ENCODE assay signal across 15 cellular contexts in the genomic region with DNA sequence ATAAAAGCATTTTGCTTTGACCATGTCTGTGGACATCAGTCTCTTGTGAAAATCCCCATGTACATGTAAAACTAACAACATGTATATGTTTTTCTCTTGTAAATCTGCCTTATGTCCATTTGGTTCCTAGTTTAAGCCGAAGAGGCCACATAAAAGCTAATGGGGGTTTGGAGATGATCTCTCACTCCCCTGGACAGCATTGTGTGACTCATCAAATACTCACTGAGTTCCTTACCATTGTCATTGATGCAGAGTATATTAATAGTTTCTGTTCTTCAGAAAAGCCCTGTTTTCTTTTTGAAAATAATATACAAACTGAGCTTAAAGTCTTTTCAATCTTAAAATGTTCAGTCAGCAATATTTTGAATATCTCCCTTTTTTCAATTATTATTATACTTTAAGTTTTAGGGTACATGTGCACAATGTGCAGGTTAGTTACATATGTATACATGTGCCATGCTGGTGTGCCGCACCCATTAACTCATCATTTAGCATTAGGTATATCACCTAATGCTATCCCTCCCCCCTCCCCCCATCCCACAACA.
DNase-seq lines count a peak whose midpoint lies in the region; TF ChIP-seq lines count a peak whose summit lies in the region.
"Had no signal": no experiment of that assay in that cellular context is flagged by ENCODE, and none has a peak within 500 bp of the region (broad histone marks: within the 10 kb centered on the region; RNA-seq: fewer than 3 reads in every experiment).

No MANE protein-coding gene starts in this region.

- POLR2A ChIA-PET in SK-N-SH (lab: Yijun Ruan, JAX): no interaction called here

- H3K27me3 ChIP-seq in SK-N-SH (ENCODE audit: insufficient read depth): no peaks in the 10 kb centered on the region
- H3K27me3 ChIP-seq in fibroblast of lung (ENCODE audit: control insufficient read depth, insufficient read depth, low read length): no peaks in the 10 kb centered on the region

- CTCF ChIA-PET in SK-N-SH (lab: Yijun Ruan, JAX): interaction anchor here (0.7 kb wide), 1 partner anchor 9 kb away, joined by 3 read pairs; no protein-coding TSS in a partner anchor

- H4K20me1 ChIP-seq in SK-N-SH (ENCODE audit: insufficient read depth): no peaks in the 10 kb centered on the region
- no peaks in the 10 kb centered on the region for H4K20me1 ChIP-seq in fibroblast of lung (ENCODE audit: control insufficient read depth, extremely low read depth, insufficient read depth, low read length)

- 52% methylated on average over 2 of the region's 2 CpGs for WGBS in SK-N-SH (ENCODE audit: low lambda C conversion rate)

- H3K4me2 ChIP-seq in SK-N-SH: no peak overlapping the region
- H3K4me2 ChIP-seq in fibroblast of lung (ENCODE audit: extremely low read depth, insufficient read depth, low read length): no peak overlapping the region

- TF ChIP-seq EP300 in SK-N-SH (IDR thresholded peaks at IDR 0.05; ENCODE audit: borderline replicate concordance in 1 of 2, low read depth in 1 of 2, low read length in 1 of 2): no peak

- H3F3A ChIP-seq in SK-N-SH (replicated peaks; ENCODE audit: insufficient read depth): no peaks in the 10 kb centered on the region

- no peak for TF ChIP-seq RAD21 in SK-N-SH (IDR thresholded peaks at IDR 0.05; ENCODE audit: low read length)

- H3K36me3 ChIP-seq in SK-N-SH (replicated peaks in 1 of 2; ENCODE audit: control insufficient read depth in 1 of 2, insufficient read depth in 2 of 2, low read length in 1 of 2) (no peaks in the 10 kb centered on the region), fibroblast of lung (ENCODE audit: control insufficient read depth, insufficient read depth, low read length) (no peaks in the 10 kb centered on the region)

- no peak overlapping the region for H3K4me3 ChIP-seq in SK-N-SH (ENCODE audit: low read depth in 2 of 2, low read length in 1 of 2)
- H3K4me3 ChIP-seq in fibroblast of lung (replicated peaks in 1 of 4; ENCODE audit: control extremely low read depth in 1 of 4, insufficient read depth in 1 of 4, low read depth in 3 of 4, low read length in 4 of 4): no peak overlapping the region

- DNase-seq in A172 (ENCODE audit: low spot score) (peak; percentile 14), HCEC 1CT (peak; percentile 66), SK-N-SH (no peak), fibroblast of lung (ENCODE audit: low read depth in 2 of 2) (peak; percentile 12 to 45), NCI-H128 (lab: John Stamatoyannopoulos, UW; ENCODE audit: unreplicated experiment) (no peak), amniotic stem cell (lab: John Stamatoyannopoulos, UW) (no peak), Kasumi-1 (lab: John Stamatoyannopoulos, UW) (no peak), NCI-H146 treated with DMSO at 0.1 percent for 48 hours (lab: John Stamatoyannopoulos, UW; ENCODE audit: unreplicated experiment) (no peak)
- DNase-seq: AML-193, DMS79, GF-D8, MV-4-11, NCI-H146, NCI-H345, NCI-H526 treated with DMSO at 0.1 percent for 48 hours had no signal

- H3K9me2 ChIP-seq in SK-N-SH: no peaks in the 10 kb centered on the region

- H3K9me3 ChIP-seq in SK-N-SH (no peaks in the 10 kb centered on the region), fibroblast of lung (ENCODE audit: control insufficient read depth, insufficient read depth, low read depth, low read length) (no peaks in the 10 kb centered on the region)

- H3K4me1 ChIP-seq in SK-N-SH (ENCODE audit: control insufficient read depth in 1 of 2, insufficient read depth in 2 of 2, low read depth in 1 of 2, low read length in 1 of 2) (0 out of 4 replicates have a peak, but pooled peaks cover 0 to 6% of the 10 kb centered on the region in 2 experiments), fibroblast of lung (ENCODE audit: control insufficient read depth, extremely low read depth, insufficient read depth, low read length) (no peaks in the 10 kb centered on the region)

- H2AFZ ChIP-seq in SK-N-SH (ENCODE audit: low read depth) (no peak overlapping the region), fibroblast of lung (ENCODE audit: low read length) (no peak overlapping the region)

- H3K79me2 ChIP-seq in SK-N-SH (ENCODE audit: insufficient read depth): no peaks in the 10 kb centered on the region
- H3K79me2 ChIP-seq in fibroblast of lung (ENCODE audit: control insufficient read depth, insufficient read depth, low read length): no peaks in the 10 kb centered on the region

- no peak overlapping the region for H3K9ac ChIP-seq in SK-N-SH
- H3K9ac ChIP-seq in fibroblast of lung (ENCODE audit: insufficient read depth, low read length): no peak overlapping the region

- H3K27ac ChIP-seq in SK-N-SH (ENCODE audit: low read depth in 2 of 2, low read length in 1 of 2) (no peak overlapping the region), fibroblast of lung (ENCODE audit: insufficient read depth, low read length) (no peak overlapping the region)

- TF ChIP-seq CTCF in SK-N-SH (IDR thresholded peaks at IDR 0.05) (no peak), fibroblast of lung (conservative IDR thresholded peaks at IDR 0.05 in 1 of 2, IDR thresholded peaks at IDR 0.05 in 1 of 2; ENCODE audit: low read depth in 1 of 2, low read length in 2 of 2) (no peak)

TF ChIP-seq in SK-N-SH, 30 proteins besides CTCF, POLR2A, EP300 and RAD21:
- TF ChIP-seq JUND (IDR thresholded peaks at IDR 0.05) (peak; percentile 22; the same call in 1 of the 2 replicates), POLR2AphosphoS5 (IDR thresholded peaks at IDR 0.05; ENCODE audit: low read depth, low read length) (no peak), TEAD4 (IDR thresholded peaks at IDR 0.05; ENCODE audit: borderline replicate concordance, insufficient read depth) (no peak), FOSL2 (IDR thresholded peaks at IDR 0.05; ENCODE audit: borderline replicate concordance, low read depth) (peak; percentile 37; the same call in 1 of the 2 replicates)

Comparison
In these comparisons a context has a peak if more than half of its experiments do, and no peak if none do; other contexts are left out.
1. DNase-seq: peak in A172 (single experiment), HCEC 1CT (single experiment) and fibroblast of lung (2 of 2); none in SK-N-SH (single experiment), NCI-H128 (single experiment), amniotic stem cell (single experiment), Kasumi-1 (0 of 2) and NCI-H146 treated with DMSO at 0.1 percent for 48 hours (single experiment).